Comparison of ENCODE assay signal across 1 cellular context in the genomic region with DNA sequence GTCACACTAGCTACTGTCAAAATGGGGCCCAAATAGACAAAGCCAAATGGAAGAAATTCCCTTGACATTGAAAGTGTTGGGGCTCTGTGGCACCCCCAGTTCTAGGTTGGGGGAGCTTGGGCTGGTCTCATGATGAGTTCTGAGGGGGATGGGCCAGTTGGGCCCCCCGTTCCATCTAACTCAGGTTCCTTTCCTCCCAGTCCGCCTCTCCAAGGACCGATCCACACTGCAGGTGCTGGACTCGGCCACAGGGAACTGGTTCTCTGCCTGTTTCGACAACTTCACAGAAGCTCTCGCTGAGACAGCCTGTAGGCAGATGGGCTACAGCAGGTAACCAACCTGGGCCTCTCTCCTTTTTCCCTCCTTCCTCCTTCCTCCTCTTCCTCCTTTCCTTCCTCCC.
TF ChIP-seq lines count a peak whose summit lies in the region.

No MANE protein-coding gene starts in this region.

TF ChIP-seq in K562, 482 proteins besides CTCF, POLR2A, EP300 and RAD21 (continues in another document):
- TF ChIP-seq, protein P1, sequence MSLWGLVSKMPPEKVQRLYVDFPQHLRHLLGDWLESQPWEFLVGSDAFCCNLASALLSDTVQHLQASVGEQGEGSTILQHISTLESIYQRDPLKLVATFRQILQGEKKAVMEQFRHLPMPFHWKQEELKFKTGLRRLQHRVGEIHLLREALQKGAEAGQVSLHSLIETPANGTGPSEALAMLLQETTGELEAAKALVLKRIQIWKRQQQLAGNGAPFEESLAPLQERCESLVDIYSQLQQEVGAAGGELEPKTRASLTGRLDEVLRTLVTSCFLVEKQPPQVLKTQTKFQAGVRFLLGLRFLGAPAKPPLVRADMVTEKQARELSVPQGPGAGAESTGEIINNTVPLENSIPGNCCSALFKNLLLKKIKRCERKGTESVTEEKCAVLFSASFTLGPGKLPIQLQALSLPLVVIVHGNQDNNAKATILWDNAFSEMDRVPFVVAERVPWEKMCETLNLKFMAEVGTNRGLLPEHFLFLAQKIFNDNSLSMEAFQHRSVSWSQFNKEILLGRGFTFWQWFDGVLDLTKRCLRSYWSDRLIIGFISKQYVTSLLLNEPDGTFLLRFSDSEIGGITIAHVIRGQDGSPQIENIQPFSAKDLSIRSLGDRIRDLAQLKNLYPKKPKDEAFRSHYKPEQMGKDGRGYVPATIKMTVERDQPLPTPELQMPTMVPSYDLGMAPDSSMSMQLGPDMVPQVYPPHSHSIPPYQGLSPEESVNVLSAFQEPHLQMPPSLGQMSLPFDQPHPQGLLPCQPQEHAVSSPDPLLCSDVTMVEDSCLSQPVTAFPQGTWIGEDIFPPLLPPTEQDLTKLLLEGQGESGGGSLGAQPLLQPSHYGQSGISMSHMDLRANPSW (CRISPR knock-in tag; IDR thresholded peaks at IDR 0.05): no peak
- TF ChIP-seq ZZZ3 (IDR thresholded peaks at IDR 0.05): no peak
- TF ChIP-seq, protein P2, sequence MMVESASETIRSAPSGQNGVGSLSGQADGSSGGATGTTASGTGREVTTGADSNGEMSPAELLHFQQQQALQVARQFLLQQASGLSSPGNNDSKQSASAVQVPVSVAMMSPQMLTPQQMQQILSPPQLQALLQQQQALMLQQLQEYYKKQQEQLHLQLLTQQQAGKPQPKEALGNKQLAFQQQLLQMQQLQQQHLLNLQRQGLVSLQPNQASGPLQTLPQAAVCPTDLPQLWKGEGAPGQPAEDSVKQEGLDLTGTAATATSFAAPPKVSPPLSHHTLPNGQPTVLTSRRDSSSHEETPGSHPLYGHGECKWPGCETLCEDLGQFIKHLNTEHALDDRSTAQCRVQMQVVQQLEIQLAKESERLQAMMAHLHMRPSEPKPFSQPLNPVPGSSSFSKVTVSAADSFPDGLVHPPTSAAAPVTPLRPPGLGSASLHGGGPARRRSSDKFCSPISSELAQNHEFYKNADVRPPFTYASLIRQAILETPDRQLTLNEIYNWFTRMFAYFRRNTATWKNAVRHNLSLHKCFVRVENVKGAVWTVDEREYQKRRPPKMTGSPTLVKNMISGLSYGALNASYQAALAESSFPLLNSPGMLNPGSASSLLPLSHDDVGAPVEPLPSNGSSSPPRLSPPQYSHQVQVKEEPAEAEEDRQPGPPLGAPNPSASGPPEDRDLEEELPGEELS (CRISPR knock-in tag; IDR thresholded peaks at IDR 0.05; ENCODE audit: borderline replicate concordance): no peak
- no peak for TF ChIP-seq NUFIP1 (IDR thresholded peaks at IDR 0.05; ENCODE audit: partially characterized antibody)
- TF ChIP-seq, protein P3, sequence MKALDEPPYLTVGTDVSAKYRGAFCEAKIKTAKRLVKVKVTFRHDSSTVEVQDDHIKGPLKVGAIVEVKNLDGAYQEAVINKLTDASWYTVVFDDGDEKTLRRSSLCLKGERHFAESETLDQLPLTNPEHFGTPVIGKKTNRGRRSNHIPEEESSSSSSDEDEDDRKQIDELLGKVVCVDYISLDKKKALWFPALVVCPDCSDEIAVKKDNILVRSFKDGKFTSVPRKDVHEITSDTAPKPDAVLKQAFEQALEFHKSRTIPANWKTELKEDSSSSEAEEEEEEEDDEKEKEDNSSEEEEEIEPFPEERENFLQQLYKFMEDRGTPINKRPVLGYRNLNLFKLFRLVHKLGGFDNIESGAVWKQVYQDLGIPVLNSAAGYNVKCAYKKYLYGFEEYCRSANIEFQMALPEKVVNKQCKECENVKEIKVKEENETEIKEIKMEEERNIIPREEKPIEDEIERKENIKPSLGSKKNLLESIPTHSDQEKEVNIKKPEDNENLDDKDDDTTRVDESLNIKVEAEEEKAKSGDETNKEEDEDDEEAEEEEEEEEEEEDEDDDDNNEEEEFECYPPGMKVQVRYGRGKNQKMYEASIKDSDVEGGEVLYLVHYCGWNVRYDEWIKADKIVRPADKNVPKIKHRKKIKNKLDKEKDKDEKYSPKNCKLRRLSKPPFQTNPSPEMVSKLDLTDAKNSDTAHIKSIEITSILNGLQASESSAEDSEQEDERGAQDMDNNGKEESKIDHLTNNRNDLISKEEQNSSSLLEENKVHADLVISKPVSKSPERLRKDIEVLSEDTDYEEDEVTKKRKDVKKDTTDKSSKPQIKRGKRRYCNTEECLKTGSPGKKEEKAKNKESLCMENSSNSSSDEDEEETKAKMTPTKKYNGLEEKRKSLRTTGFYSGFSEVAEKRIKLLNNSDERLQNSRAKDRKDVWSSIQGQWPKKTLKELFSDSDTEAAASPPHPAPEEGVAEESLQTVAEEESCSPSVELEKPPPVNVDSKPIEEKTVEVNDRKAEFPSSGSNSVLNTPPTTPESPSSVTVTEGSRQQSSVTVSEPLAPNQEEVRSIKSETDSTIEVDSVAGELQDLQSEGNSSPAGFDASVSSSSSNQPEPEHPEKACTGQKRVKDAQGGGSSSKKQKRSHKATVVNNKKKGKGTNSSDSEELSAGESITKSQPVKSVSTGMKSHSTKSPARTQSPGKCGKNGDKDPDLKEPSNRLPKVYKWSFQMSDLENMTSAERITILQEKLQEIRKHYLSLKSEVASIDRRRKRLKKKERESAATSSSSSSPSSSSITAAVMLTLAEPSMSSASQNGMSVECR (CRISPR knock-in tag; IDR thresholded peaks at IDR 0.05): no peak
- TF ChIP-seq YBX1 (IDR thresholded peaks at IDR 0.05): no peak
- TF ChIP-seq SMAD4 (CRISPR knock-in tag; conservative IDR thresholded peaks at IDR 0.05): no peak
- no peak for TF ChIP-seq NCOA1 (IDR thresholded peaks at IDR 0.05; ENCODE audit: low read depth)
- TF ChIP-seq, protein P4, sequence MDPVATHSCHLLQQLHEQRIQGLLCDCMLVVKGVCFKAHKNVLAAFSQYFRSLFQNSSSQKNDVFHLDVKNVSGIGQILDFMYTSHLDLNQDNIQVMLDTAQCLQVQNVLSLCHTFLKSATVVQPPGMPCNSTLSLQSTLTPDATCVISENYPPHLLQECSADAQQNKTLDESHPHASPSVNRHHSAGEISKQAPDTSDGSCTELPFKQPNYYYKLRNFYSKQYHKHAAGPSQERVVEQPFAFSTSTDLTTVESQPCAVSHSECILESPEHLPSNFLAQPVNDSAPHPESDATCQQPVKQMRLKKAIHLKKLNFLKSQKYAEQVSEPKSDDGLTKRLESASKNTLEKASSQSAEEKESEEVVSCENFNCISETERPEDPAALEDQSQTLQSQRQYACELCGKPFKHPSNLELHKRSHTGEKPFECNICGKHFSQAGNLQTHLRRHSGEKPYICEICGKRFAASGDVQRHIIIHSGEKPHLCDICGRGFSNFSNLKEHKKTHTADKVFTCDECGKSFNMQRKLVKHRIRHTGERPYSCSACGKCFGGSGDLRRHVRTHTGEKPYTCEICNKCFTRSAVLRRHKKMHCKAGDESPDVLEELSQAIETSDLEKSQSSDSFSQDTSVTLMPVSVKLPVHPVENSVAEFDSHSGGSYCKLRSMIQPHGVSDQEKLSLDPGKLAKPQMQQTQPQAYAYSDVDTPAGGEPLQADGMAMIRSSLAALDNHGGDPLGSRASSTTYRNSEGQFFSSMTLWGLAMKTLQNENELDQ (CRISPR knock-in tag; IDR thresholded peaks at IDR 0.05; ENCODE audit: borderline replicate concordance): no peak
- TF ChIP-seq, protein P5, sequence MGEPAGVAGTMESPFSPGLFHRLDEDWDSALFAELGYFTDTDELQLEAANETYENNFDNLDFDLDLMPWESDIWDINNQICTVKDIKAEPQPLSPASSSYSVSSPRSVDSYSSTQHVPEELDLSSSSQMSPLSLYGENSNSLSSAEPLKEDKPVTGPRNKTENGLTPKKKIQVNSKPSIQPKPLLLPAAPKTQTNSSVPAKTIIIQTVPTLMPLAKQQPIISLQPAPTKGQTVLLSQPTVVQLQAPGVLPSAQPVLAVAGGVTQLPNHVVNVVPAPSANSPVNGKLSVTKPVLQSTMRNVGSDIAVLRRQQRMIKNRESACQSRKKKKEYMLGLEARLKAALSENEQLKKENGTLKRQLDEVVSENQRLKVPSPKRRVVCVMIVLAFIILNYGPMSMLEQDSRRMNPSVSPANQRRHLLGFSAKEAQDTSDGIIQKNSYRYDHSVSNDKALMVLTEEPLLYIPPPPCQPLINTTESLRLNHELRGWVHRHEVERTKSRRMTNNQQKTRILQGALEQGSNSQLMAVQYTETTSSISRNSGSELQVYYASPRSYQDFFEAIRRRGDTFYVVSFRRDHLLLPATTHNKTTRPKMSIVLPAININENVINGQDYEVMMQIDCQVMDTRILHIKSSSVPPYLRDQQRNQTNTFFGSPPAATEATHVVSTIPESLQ (CRISPR knock-in tag; IDR thresholded peaks at IDR 0.05): no peak
- TF ChIP-seq, protein P6, sequence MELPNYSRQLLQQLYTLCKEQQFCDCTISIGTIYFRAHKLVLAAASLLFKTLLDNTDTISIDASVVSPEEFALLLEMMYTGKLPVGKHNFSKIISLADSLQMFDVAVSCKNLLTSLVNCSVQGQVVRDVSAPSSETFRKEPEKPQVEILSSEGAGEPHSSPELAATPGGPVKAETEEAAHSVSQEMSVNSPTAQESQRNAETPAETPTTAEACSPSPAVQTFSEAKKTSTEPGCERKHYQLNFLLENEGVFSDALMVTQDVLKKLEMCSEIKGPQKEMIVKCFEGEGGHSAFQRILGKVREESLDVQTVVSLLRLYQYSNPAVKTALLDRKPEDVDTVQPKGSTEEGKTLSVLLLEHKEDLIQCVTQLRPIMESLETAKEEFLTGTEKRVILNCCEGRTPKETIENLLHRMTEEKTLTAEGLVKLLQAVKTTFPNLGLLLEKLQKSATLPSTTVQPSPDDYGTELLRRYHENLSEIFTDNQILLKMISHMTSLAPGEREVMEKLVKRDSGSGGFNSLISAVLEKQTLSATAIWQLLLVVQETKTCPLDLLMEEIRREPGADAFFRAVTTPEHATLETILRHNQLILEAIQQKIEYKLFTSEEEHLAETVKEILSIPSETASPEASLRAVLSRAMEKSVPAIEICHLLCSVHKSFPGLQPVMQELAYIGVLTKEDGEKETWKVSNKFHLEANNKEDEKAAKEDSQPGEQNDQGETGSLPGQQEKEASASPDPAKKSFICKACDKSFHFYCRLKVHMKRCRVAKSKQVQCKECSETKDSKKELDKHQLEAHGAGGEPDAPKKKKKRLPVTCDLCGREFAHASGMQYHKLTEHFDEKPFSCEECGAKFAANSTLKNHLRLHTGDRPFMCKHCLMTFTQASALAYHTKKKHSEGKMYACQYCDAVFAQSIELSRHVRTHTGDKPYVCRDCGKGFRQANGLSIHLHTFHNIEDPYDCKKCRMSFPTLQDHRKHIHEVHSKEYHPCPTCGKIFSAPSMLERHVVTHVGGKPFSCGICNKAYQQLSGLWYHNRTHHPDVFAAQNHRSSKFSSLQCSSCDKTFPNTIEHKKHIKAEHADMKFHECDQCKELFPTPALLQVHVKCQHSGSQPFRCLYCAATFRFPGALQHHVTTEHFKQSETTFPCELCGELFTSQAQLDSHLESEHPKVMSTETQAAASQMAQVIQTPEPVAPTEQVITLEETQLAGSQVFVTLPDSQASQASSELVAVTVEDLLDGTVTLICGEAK (IDR thresholded peaks at IDR 0.05): no peak
- TF ChIP-seq, protein P6 (CRISPR knock-in tag; IDR thresholded peaks at IDR 0.05): no peak
- TF ChIP-seq ZBTB17 (CRISPR knock-in tag; IDR thresholded peaks at IDR 0.05): no peak
